Comparison of ENCODE assay signal across 27 cellular contexts in the genomic region with DNA sequence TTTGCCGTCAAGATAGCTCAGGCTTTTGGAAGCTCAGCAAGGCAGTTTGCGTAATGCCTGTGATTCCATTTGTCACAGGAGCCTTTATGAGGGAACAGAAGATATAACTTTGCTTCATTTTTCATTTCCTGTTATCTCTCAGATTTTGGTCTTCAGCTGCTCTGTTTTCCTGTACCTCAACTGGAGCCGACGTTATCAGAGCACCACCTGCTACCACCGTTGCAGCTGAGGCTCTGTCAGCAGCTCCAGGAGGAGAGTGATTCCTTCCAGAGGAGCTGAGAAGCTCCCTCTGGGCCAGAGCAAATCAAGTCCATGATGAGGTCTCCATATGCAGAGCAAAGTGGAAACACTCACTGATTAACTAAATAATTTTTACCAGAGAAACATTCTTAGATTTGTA.
"Had no signal": no experiment of that assay in that cellular context is flagged by ENCODE, and none has a peak within 500 bp of the region (broad histone marks: within the 10 kb centered on the region; RNA-seq: fewer than 3 reads in every experiment).

No MANE protein-coding gene starts in this region.

- H3K9me3 ChIP-seq: ascending aorta, gastrocnemius medialis had no signal

- H3K36me3 ChIP-seq: ascending aorta, breast epithelium, gastrocnemius medialis, heart right ventricle, WERI-Rb-1 had no signal

- H3K27ac ChIP-seq: ascending aorta, breast epithelium, coronary artery, dorsolateral prefrontal cortex, foreskin keratinocyte, gastrocnemius medialis, heart right ventricle, WERI-Rb-1 had no signal

- H3K27me3 ChIP-seq: ascending aorta, breast epithelium, foreskin keratinocyte, gastrocnemius medialis, heart right ventricle had no signal

- DNase-seq: activated B cell treated with CpG ODN at 0.5 μM for 24 hours; activated CD4-positive, alpha-beta T cell treated with anti-CD3 and anti-CD28 coated beads for 48 hours; activated CD4-positive, alpha-beta T cell treated with anti-CD3 and anti-CD28 coated beads, Interleukin-2, amount 50 U/mL, for 1 hour; activated CD4-positive, alpha-beta T cell treated with anti-CD3 and anti-CD28 coated beads, Interleukin-2, amount 50 U/mL, for 48 hours; activated CD8-positive, alpha-beta memory T cell treated with anti-CD3 and anti-CD28 coated beads for 24 hours; activated CD8-positive, alpha-beta T cell treated with anti-CD3 and anti-CD28 coated beads for 36 hours; activated effector memory CD4-positive, alpha-beta T cell treated with Interleukin-2 at 50 U/mL for 16 hours; activated gamma-delta T cell treated with Interleukin-2 at 50 U/mL for 16 hours; activated naive CD4-positive, alpha-beta T cell treated with anti-CD3 and anti-CD28 coated beads, Interleukin-2, amount 50 U/mL, for 16 hours; activated naive CD4-positive, alpha-beta T cell treated with Interleukin-2 at 50 U/mL for 16 hours; activated T-cell treated with anti-CD3 and anti-CD28 coated beads, Interleukin-2, amount 50 U/mL, for 4 hours; dorsolateral prefrontal cortex; effector memory CD4-positive, alpha-beta T cell; endodermal cell; foreskin keratinocyte; gastrocnemius medialis; heart right ventricle; hippocampal formation; T-helper 17 cell; T1000; WERI-Rb-1 had no signal

- H3K4me3 ChIP-seq: ascending aorta, breast epithelium, coronary artery, dorsolateral prefrontal cortex, gastrocnemius medialis, heart right ventricle had no signal

- ATAC-seq: activated CD4-positive, CD25-positive, alpha-beta regulatory T cell treated with anti-CD3 and anti-CD28 coated beads, Interleukin-2, amount 50 U/mL, for 24 hours; activated CD8-positive, alpha-beta T cell treated with anti-CD3 and anti-CD28 coated beads for 36 hours; activated T-cell treated with anti-CD3 and anti-CD28 coated beads, Interleukin-2, amount 50 U/mL, for 4 hours; activated T-helper 17 cell treated with anti-CD3 and anti-CD28 coated beads, Interleukin-2, amount 50 U/mL, for 72 hours; esophagus mucosa; foreskin keratinocyte; gastrocnemius medialis; heart right ventricle; T-helper 17 cell had no signal

- H3K4me1 ChIP-seq: ascending aorta, breast epithelium, foreskin keratinocyte, gastrocnemius medialis, heart right ventricle had no signal
